ENCODE assay signal across 8 cellular contexts in the genomic region with DNA sequence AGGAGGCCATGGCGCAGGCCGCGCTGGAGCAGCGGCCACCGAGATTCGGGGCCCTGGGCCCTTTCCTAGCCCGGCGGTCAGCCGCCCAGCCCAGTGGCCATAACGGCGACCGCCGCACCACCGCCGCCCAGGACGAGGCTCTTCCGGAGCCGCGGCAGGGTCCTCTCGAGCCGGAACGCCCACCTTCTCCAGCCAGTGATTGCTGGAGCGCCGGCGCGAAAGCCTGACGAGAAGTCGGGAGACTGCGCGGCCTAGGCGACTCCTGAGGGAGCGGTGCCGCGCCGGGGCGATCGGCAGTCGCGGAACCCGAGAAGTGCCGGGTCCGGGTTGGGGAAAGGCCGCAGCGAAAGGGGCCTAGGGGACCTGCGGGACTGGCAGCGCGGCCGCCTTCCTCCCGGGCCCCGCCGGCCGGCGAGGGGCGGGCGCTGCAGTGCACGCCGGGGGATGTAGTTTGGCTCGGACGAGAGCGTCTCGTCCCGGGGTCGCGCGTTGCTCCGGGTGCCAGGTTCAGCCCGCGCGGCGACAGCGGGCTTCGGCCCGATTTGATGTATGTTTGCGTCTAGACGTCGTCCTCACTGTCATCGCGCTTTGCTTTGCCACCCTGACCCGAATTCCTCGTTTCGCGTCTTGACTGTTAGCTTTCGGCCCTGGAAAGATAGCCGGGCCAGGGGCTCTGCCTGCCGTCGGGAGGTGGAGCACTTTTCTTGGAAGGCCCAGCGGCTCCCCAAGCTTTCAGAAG. TPM values are rescaled to one million over a fixed set of nuclear protein-coding genes. Genes with fewer than 3 reads are reported as not detected.
A peak's percentile ranks its signal among the peaks of the same experiment; 100 is the strongest.
DNase-seq lines count a peak whose midpoint lies in the region; ATAC-seq and TF ChIP-seq lines count a peak whose summit lies in the region.

A gene with protein sequence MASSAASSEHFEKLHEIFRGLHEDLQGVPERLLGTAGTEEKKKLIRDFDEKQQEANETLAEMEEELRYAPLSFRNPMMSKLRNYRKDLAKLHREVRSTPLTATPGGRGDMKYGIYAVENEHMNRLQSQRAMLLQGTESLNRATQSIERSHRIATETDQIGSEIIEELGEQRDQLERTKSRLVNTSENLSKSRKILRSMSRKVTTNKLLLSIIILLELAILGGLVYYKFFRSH (minus strand): TSS at position 153 of the 739 bp plus-strand sequence. CDS start 143 bp downstream, at position 10.

- H3K4me2 ChIP-seq in BLaER1 = peak within 1 kb of the TSS; percentile 98

- H3K27me3 Mint-ChIP-seq in activated CD4-positive, alpha-beta T cell treated with anti-CD3 and anti-CD28 coated beads, Interleukin-2, amount 10 ng/mL, durations not matched to agents 24 days and 14 days = no peaks in the 10 kb centered on the region

- peaks cover 28% of the 10 kb centered on the region for H3K36me3 ChIP-seq in BLaER1
- no peaks in the 10 kb centered on the region for H3K36me3 ChIP-seq in colonic mucosa

- peaks cover 48% of the 10 kb centered on the region for H4K20me1 ChIP-seq in BLaER1

- intact Hi-C loops in activated CD4-positive, alpha-beta T cell treated with anti-CD3 and anti-CD28 coated beads, Interleukin-2, amount 10 ng/mL, durations not matched to agents 24 days and 14 days (cut with micrococcal nuclease) = loop anchor here (1.0 to 2.0 kb wide), 4 partner anchors 21 to 142 kb away; partner anchors contain the start of genes ARG2, PIGH, RDH11 and ZFYVE26
- intact Hi-C loops in colonic mucosa (cut with DNase I) = no loop called here

- peaks cover 28% of the 10 kb centered on the region for H3K36me3 Mint-ChIP-seq in activated CD4-positive, alpha-beta T cell treated with anti-CD3 and anti-CD28 coated beads, Interleukin-2, amount 10 ng/mL, durations not matched to agents 24 days and 14 days (ENCODE audit: low read depth)

- H3K4me3 Mint-ChIP-seq in activated CD4-positive, alpha-beta T cell treated with anti-CD3 and anti-CD28 coated beads, Interleukin-2, amount 10 ng/mL, durations not matched to agents 24 days and 14 days = peak within 1 kb of the TSS; percentile 90

- H3K9ac ChIP-seq in BLaER1 = peak within 1 kb of the TSS; percentile 99
- peak within 1 kb of the TSS; percentile 89 to 97 for H3K9ac ChIP-seq in colonic mucosa (ENCODE audit: low read depth in 2 of 2, low read length in 2 of 2)

- H3K27ac ChIP-seq in BLaER1 (peak within 1 kb of the TSS; percentile 99), colonic mucosa (peak within 1 kb of the TSS; percentile 94)

- no peak for TF ChIP-seq CTCF in colonic mucosa (IDR thresholded peaks at IDR 0.05)

- peak; percentile 69 for DNase-seq in GM19240 (ENCODE audit: insufficient read length, low spot score)
- peak; percentile 76 to 85 for DNase-seq in NCI-H524 (lab: John Stamatoyannopoulos, UW)
- DNase-seq in activated CD4-positive, alpha-beta T cell treated with anti-CD3 and anti-CD28 coated beads, Interleukin-2, amount 10 ng/mL, durations not matched to agents 24 days and 14 days = peak; percentile 93
- DNase-seq in colonic mucosa = peak; percentile 80
- peak; percentile 95 for DNase-seq in left kidney (ENCODE audit: low read depth, low spot score)
- DNase-seq in stimulated activated CD4-positive, alpha-beta T cell treated with anti-CD3 and anti-CD28 coated beads, Interleukin-2, amount 100 ng/mL, for 24 hours = peak; percentile 77 to 79

- H3K9me3 ChIP-seq in BLaER1 (no peaks in the 10 kb centered on the region), colonic mucosa (no peaks in the 10 kb centered on the region)

- no peaks in the 10 kb centered on the region for H3K9me3 Mint-ChIP-seq in activated CD4-positive, alpha-beta T cell treated with anti-CD3 and anti-CD28 coated beads, Interleukin-2, amount 10 ng/mL, durations not matched to agents 24 days and 14 days

- H3K27me3 ChIP-seq in BLaER1 (no peaks in the 10 kb centered on the region), colonic mucosa (no peaks in the 10 kb centered on the region)

- H3K4me3 ChIP-seq in BLaER1 (peak within 1 kb of the TSS; percentile 98), colonic mucosa (peak within 1 kb of the TSS; percentile 100)

- peaks cover 35% of the 10 kb centered on the region for H3K4me1 Mint-ChIP-seq in activated CD4-positive, alpha-beta T cell treated with anti-CD3 and anti-CD28 coated beads, Interleukin-2, amount 10 ng/mL, durations not matched to agents 24 days and 14 days

- H3K27ac Mint-ChIP-seq in activated CD4-positive, alpha-beta T cell treated with anti-CD3 and anti-CD28 coated beads, Interleukin-2, amount 10 ng/mL, durations not matched to agents 24 days and 14 days = peak within 1 kb of the TSS; percentile 90

- peak; percentile 83 for ATAC-seq in HG03442 (IDR thresholded peaks at IDR 0.05; ENCODE audit: unreplicated experiment)

- peaks cover 28% of the 10 kb centered on the region for H3K4me1 ChIP-seq in BLaER1
- peaks cover 7% of the 10 kb centered on the region for H3K4me1 ChIP-seq in colonic mucosa

RNA-seq across cellular contexts. Expression of the gene that starts here (rescaled TPM):
- 75.3 and 78.5 TPM in 2 replicates for total RNA-seq in activated CD4-positive, alpha-beta T cell treated with anti-CD3 and anti-CD28 coated beads, Interleukin-2, amount 10 ng/mL, durations not matched to agents 24 days and 14 days
- total RNA-seq in colonic mucosa = 100 to 1,000 TPM; 116 to 121 TPM

Comparison
In these comparisons a context has a peak if more than half of its experiments do, and no peak if none do; other contexts are left out.
1. Peak in every context shown above with its lines: DNase-seq, ATAC-seq, H3K4me3 ChIP-seq and H3K27ac ChIP-seq.